28 cellular contexts compared by ENCODE assay signal in the genomic region with DNA sequence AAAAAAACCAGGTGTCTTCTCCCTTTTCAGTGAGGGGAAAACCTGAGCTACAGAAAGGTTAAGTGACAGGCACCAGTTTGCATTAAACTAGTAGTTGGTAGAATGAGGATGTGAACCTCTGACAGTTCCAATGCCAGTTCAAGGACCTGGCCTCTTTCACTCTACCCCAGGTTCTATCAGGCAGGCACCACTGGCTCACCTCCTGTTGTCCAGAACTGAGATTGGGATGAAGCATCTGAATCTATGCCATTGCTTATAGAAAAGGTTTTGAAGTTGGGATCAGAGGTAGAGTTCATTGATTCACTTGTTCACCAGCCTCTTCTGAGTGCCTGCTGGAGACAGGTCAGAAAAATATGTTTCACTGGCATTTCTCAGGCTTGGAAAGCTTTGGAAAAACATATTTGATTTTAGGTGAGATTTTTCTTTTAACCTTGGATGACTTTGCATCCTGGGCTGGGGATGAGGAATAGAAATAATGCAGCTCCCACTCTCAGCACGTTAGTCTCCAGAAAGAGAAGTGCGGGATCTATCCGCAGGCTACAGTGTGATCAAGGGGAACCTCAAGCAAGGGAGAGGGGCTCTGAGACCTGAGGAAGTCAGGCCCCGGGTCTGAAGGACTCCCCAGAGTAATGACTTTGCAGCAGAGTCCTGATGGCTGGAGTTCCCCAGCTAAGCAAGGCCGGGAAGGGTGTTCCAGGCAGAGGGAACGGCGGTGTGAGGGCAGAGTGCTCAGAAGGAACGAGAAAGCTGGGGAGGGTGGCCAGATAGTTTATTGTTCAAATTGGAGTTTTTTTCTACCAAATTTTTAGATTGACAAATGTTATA.
"Had no signal": no experiment of that assay in that cellular context is flagged by ENCODE, and none has a peak within 500 bp of the region (broad histone marks: within the 10 kb centered on the region; RNA-seq: fewer than 3 reads in every experiment).

No MANE protein-coding gene starts in this region.

- H3K4me3 ChIP-seq: stomach, suprapubic skin, testis, thoracic aorta, thyroid gland, tibial artery, tibial nerve, transverse colon, upper lobe of left lung, upper lobe of right lung, uterus, vagina had no signal

- H3K27me3 Mint-ChIP-seq: stimulated activated naive B cell treated with anti-CD40 and anti-IgM and Interleukin-4, amounts not matched to agents 10 μg/mL and 1 μg/mL and 100 μg/mL, for 72 hours; type B pancreatic cell had no signal

- H3K9me3 ChIP-seq: stomach, suprapubic skin, testis, thoracic aorta, thyroid gland, tibial artery, transverse colon, upper lobe of left lung, upper lobe of right lung, uterus, vagina had no signal

- H3K36me3 ChIP-seq: stomach, suprapubic skin, thoracic aorta, thyroid gland, tibial artery, tibial nerve, transverse colon, upper lobe of left lung, upper lobe of right lung, uterus, vagina had no signal

- ATAC-seq: stimulated activated effector memory CD8-positive, alpha-beta T cell treated with anti-CD3 and anti-CD28 coated beads, Interleukin-12 subunit alpha, Interleukin-12 subunit beta, amount 100 ng/mL, for 72 hours; stimulated activated naive CD8-positive, alpha-beta T cell treated with anti-CD3 and anti-CD28 coated beads, Interleukin-15, amount 100 ng/mL, for 72 hours; stimulated activated naive CD8-positive, alpha-beta T cell treated with anti-CD3 and anti-CD28 coated beads, Interleukin-15, Interleukin-2, amounts not matched to agents 100 U/mL and 50 U/mL, for 24 hours; upper lobe of right lung had no signal

- H3K9me3 Mint-ChIP-seq: stimulated activated effector memory CD8-positive, alpha-beta T cell treated with anti-CD3 and anti-CD28 coated beads, Interleukin-12 subunit alpha, Interleukin-12 subunit beta, amount 100 ng/mL, for 72 hours; stimulated activated memory B cell treated with anti-CD40 and anti-IgM and Interleukin-4, amounts not matched to agents 10 μg/mL and 1 μg/mL and 100 μg/mL, for 72 hours; stimulated activated naive B cell treated with anti-CD40 and anti-IgM and Interleukin-4, amounts not matched to agents 10 μg/mL and 1 μg/mL and 100 μg/mL, for 72 hours; stimulated activated naive CD8-positive, alpha-beta T cell treated with anti-CD3 and anti-CD28 coated beads, Interleukin-15, amount 100 ng/mL, for 72 hours; stimulated activated naive CD8-positive, alpha-beta T cell treated with anti-CD3 and anti-CD28 coated beads, Interleukin-15, Interleukin-2, amounts not matched to agents 100 ng/mL and 50 ng/mL, for 24 hours; type B pancreatic cell had no signal

- H3K4me1 ChIP-seq: suprapubic skin, testis, tibial artery, tibial nerve, transverse colon, upper lobe of left lung, upper lobe of right lung, uterus, vagina had no signal

- H3K4me1 Mint-ChIP-seq: stimulated activated effector memory CD8-positive, alpha-beta T cell treated with anti-CD3 and anti-CD28 coated beads, Interleukin-12 subunit alpha, Interleukin-12 subunit beta, amount 100 ng/mL, for 72 hours; stimulated activated memory B cell treated with anti-CD40 and anti-IgM and Interleukin-4, amounts not matched to agents 10 μg/mL and 1 μg/mL and 100 μg/mL, for 72 hours; stimulated activated naive B cell treated with anti-CD40 and anti-IgM and Interleukin-4, amounts not matched to agents 10 μg/mL and 1 μg/mL and 100 μg/mL, for 72 hours; stimulated activated naive CD8-positive, alpha-beta T cell treated with anti-CD3 and anti-CD28 coated beads, Interleukin-15, amount 100 ng/mL, for 72 hours had no signal

- DNase-seq: stimulated activated CD4-positive, alpha-beta T cell treated with anti-CD3 and anti-CD28 coated beads, Interleukin-2, amount 100 ng/mL, for 48 hours; stimulated activated CD4-positive, alpha-beta T cell treated with anti-CD3 and anti-CD28 coated beads, Interleukin-4, amount 100 ng/mL, for 1 hour; stimulated activated CD4-positive, alpha-beta T cell treated with anti-CD3 and anti-CD28 coated beads, Interleukin-4, amount 100 ng/mL, for 24 hours; stimulated activated CD4-positive, alpha-beta T cell treated with anti-CD3 and anti-CD28 coated beads, Interleukin-4, amount 100 ng/mL, for 4 hours; stimulated activated CD8-positive, alpha-beta memory T cell treated with anti-CD3 and anti-CD28 coated beads, Interleukin-4, amount 100 ng/mL, for 48 hours; stimulated activated naive B cell treated with anti-CD40 and anti-IgM and Interleukin-4, amounts not matched to agents 10 μg/mL and 1 μg/mL and 100 μg/mL, for 72 hours; stimulated activated naive CD4-positive, alpha-beta T cell; stimulated activated naive CD4-positive, alpha-beta T cell treated with Interleukin-2 at 50 U/mL for 16 hours; stimulated activated naive CD8-positive, alpha-beta T cell treated with anti-CD3 and anti-CD28 coated beads, Interleukin-15, amount 100 ng/mL, for 72 hours; stimulated activated naive CD8-positive, alpha-beta T cell treated with anti-CD3 and anti-CD28 coated beads, Interleukin-15, Interleukin-2, amounts not matched to agents 100 U/mL and 50 U/mL, for 24 hours; stomach; substantia nigra; testis; thyroid gland; tibial artery; transverse colon; trophoblast cell; upper lobe of left lung; upper lobe of right lung; uterus had no signal

- H3K27me3 ChIP-seq: stomach, suprapubic skin, testis, thyroid gland, tibial artery, tibial nerve, transverse colon, upper lobe of left lung, upper lobe of right lung, uterus, vagina had no signal

- H3K27ac ChIP-seq: stomach, suprapubic skin, testis, thoracic aorta, thyroid gland, tibial artery, tibial nerve, transverse colon, upper lobe of left lung, upper lobe of right lung, uterus, vagina had no signal

- H3K27ac Mint-ChIP-seq: stimulated activated effector memory CD8-positive, alpha-beta T cell treated with anti-CD3 and anti-CD28 coated beads, Interleukin-12 subunit alpha, Interleukin-12 subunit beta, amount 100 ng/mL, for 72 hours; stimulated activated memory B cell treated with anti-CD40 and anti-IgM and Interleukin-4, amounts not matched to agents 10 μg/mL and 1 μg/mL and 100 μg/mL, for 72 hours; stimulated activated naive B cell treated with anti-CD40 and anti-IgM and Interleukin-4, amounts not matched to agents 10 μg/mL and 1 μg/mL and 100 μg/mL, for 72 hours; stimulated activated naive CD8-positive, alpha-beta T cell treated with anti-CD3 and anti-CD28 coated beads, Interleukin-15, amount 100 ng/mL, for 72 hours; stimulated activated naive CD8-positive, alpha-beta T cell treated with anti-CD3 and anti-CD28 coated beads, Interleukin-15, Interleukin-2, amounts not matched to agents 100 ng/mL and 50 ng/mL, for 24 hours; type B pancreatic cell had no signal

- H3K36me3 Mint-ChIP-seq: stimulated activated effector memory CD8-positive, alpha-beta T cell treated with anti-CD3 and anti-CD28 coated beads, Interleukin-12 subunit alpha, Interleukin-12 subunit beta, amount 100 ng/mL, for 72 hours; stimulated activated memory B cell treated with anti-CD40 and anti-IgM and Interleukin-4, amounts not matched to agents 10 μg/mL and 1 μg/mL and 100 μg/mL, for 72 hours; stimulated activated naive B cell treated with anti-CD40 and anti-IgM and Interleukin-4, amounts not matched to agents 10 μg/mL and 1 μg/mL and 100 μg/mL, for 72 hours; type B pancreatic cell had no signal

- H3K4me3 Mint-ChIP-seq: stimulated activated effector memory CD8-positive, alpha-beta T cell treated with anti-CD3 and anti-CD28 coated beads, Interleukin-12 subunit alpha, Interleukin-12 subunit beta, amount 100 ng/mL, for 72 hours; stimulated activated memory B cell treated with anti-CD40 and anti-IgM and Interleukin-4, amounts not matched to agents 10 μg/mL and 1 μg/mL and 100 μg/mL, for 72 hours; stimulated activated naive B cell treated with anti-CD40 and anti-IgM and Interleukin-4, amounts not matched to agents 10 μg/mL and 1 μg/mL and 100 μg/mL, for 72 hours; stimulated activated naive CD8-positive, alpha-beta T cell treated with anti-CD3 and anti-CD28 coated beads, Interleukin-15, amount 100 ng/mL, for 72 hours; stimulated activated naive CD8-positive, alpha-beta T cell treated with anti-CD3 and anti-CD28 coated beads, Interleukin-15, Interleukin-2, amounts not matched to agents 100 ng/mL and 50 ng/mL, for 24 hours; type B pancreatic cell had no signal
